In genomic region chr22:36304429-36304828, GRCh38 we compare ENCODE assay signal across 16 cellular contexts. TPM values are rescaled to one million over a fixed set of nuclear protein-coding genes. Genes with fewer than 3 reads are reported as not detected.
DNase-seq lines count a peak whose midpoint lies in the region; ATAC-seq, FAIRE-seq and TF ChIP-seq lines count a peak whose summit lies in the region.
"Had no signal": no experiment of that assay in that cellular context is flagged by ENCODE, and none has a peak within 500 bp of the region (broad histone marks: within the 10 kb centered on the region; RNA-seq: fewer than 3 reads in every experiment).

No MANE protein-coding gene starts in this region.

- H3K4me1 ChIP-seq in GM12878 (ENCODE audit: control insufficient read depth, insufficient read depth, low read length) (no peaks in the 10 kb centered on the region), mucosa of rectum (ENCODE audit: control insufficient read depth in 2 of 2, insufficient read depth in 2 of 2, low read length in 2 of 2) (peaks cover 5 to 16% of the 10 kb centered on the region in 2 donors)
- H3K4me1 ChIP-seq: HAP-1 had no signal

- H3K9ac ChIP-seq in GM12878 (ENCODE audit: control insufficient read depth, insufficient read depth, low read length) (no peak overlapping the region), mucosa of rectum (ENCODE audit: low read depth in 1 of 2, low read length in 2 of 2) (no peak overlapping the region)

- CTCF ChIA-PET in GM12878 (lab: Yijun Ruan, JAX): interaction anchor here (5.4 kb wide), 1 partner anchor 166 kb away, joined by 125 read pairs; no protein-coding TSS in a partner anchor

- H3K36me3 ChIP-seq in GM12878 (ENCODE audit: control insufficient read depth in 2 of 2, insufficient read depth in 2 of 2, low read length in 1 of 2) (peaks cover 35 to 80% of the 10 kb centered on the region in 2 experiments), mucosa of rectum (ENCODE audit: control insufficient read depth in 2 of 2, insufficient read depth in 2 of 2, low read length in 2 of 2) (peaks cover 91 to 94% of the 10 kb centered on the region in 2 donors)

- POLR2A ChIA-PET in GM12878 (lab: Charles Lee): interaction anchor here (1.6 kb wide), 1 partner anchor 28 kb away, joined by 3 read pairs; no protein-coding TSS in a partner anchor

- FAIRE-seq in GM12878 (lab: Jason Lieb, UNC): no peak

- SMC1A ChIA-PET in GM12878 (lab: Charles Lee; ENCODE audit: uncharacterized antibody, unreplicated experiment): no interaction called here

- H3K27me3 ChIP-seq in GM12878 (replicated peaks in 1 of 2; ENCODE audit: control insufficient read depth in 2 of 2, insufficient read depth in 2 of 2, low read length in 1 of 2) (no peaks in the 10 kb centered on the region), mucosa of rectum (ENCODE audit: control insufficient read depth in 2 of 2, insufficient read depth in 2 of 2, low read length in 2 of 2) (no peaks in the 10 kb centered on the region)
- H3K27me3 ChIP-seq: cardiac muscle cell, hepatocyte, Peyer's patch had no signal

- no peak for TF ChIP-seq EP300 in GM12878 (IDR thresholded peaks at IDR 0.05; ENCODE audit: borderline replicate concordance in 1 of 2, control insufficient read depth in 1 of 2, low read depth in 2 of 2, low read length in 2 of 2)

- peak; percentile 58 for TF ChIP-seq POLR2A in GM12878 (IDR thresholded peaks at IDR 0.05; ENCODE audit: low read depth, low read length)

- ATAC-seq in left ventricle myocardium superior (peak; percentile 3), Right ventricle myocardium superior (ENCODE audit: poor library complexity) (no peak), GM12878 (no peak)

- no peaks in the 10 kb centered on the region for H4K20me1 ChIP-seq in GM12878 (ENCODE audit: control insufficient read depth, insufficient read depth)

- no peak overlapping the region for H2AFZ ChIP-seq in GM12878 (ENCODE audit: control insufficient read depth, low read depth, low read length)
- H2AFZ ChIP-seq: hepatocyte had no signal

- H3K4me2 ChIP-seq in GM12878 (ENCODE audit: control insufficient read depth, insufficient read depth): no peak overlapping the region
- H3K4me2 ChIP-seq: hepatocyte had no signal

- H3K79me2 ChIP-seq in GM12878 (ENCODE audit: control insufficient read depth, insufficient read depth, low read length): no peaks in the 10 kb centered on the region

- no peak overlapping the region for H3K27ac ChIP-seq in GM12878 (ENCODE audit: control insufficient read depth, insufficient read depth)
- H3K27ac ChIP-seq in mucosa of rectum (ENCODE audit: low read depth in 2 of 2, low read length in 2 of 2): peak overlapping the region; percentile 5 to 19
- H3K27ac ChIP-seq: cardiac muscle cell, hepatocyte had no signal

- no peak for TF ChIP-seq CTCF in GM12878 (IDR thresholded peaks at IDR 0.05 in 2 of 3, conservative IDR thresholded peaks at IDR 0.05 in 1 of 3; ENCODE audit: control insufficient read depth in 2 of 3, extremely low read depth in 1 of 3, insufficient read depth in 1 of 3, low read depth in 3 of 3, low read length in 3 of 3)

- H3K4me3 ChIP-seq in GM12878: no peak overlapping the region
- no peak overlapping the region for H3K4me3 ChIP-seq in mucosa of rectum (ENCODE audit: low read length in 2 of 2)
- H3K4me3 ChIP-seq: cardiac muscle cell, HAP-1, hepatocyte, Peyer's patch had no signal

- DNase-seq in left ventricle myocardium superior: peak; percentile 28
- DNase-seq in Right ventricle myocardium superior: no peak
- DNase-seq in GM12878 (ENCODE audit: low read depth, low spot score): no peak
- no peak for DNase-seq in foreskin melanocyte
- DNase-seq in NCI-H2107 (lab: John Stamatoyannopoulos, UW): no peak
- no peak for DNase-seq in NCI-H446 treated with DMSO at 0.1 percent for 48 hours (lab: John Stamatoyannopoulos, UW)
- DNase-seq in kidney glomerular epithelial cell (lab: John Stamatoyannopoulos, UW): no peak
- DNase-seq: activated CD4-positive, alpha-beta T cell treated with anti-CD3 and anti-CD28 coated beads for 1 hour; Kasumi-1; NCI-H146; NCI-H524 had no signal

- 90% methylated on average over 10 of the region's 10 CpGs for WGBS in GM12878 (ENCODE audit: insufficient coverage, insufficient replicate concordance, low lambda C conversion rate, missing lambda C conversion rate)

- in situ Hi-C loops in GM12878 (cut with MboI): no loop called here

- RAD21 ChIA-PET in GM12878 (lab: Charles Lee; ENCODE audit: unreplicated experiment): interaction anchor here (9.7 kb wide), 1 partner anchor 166 kb away, joined by 107 read pairs; no protein-coding TSS in a partner anchor

- no peaks in the 10 kb centered on the region for H3K9me3 ChIP-seq in GM12878 (replicated peaks; ENCODE audit: control insufficient read depth, insufficient read depth, low read length)
- H3K9me3 ChIP-seq in mucosa of rectum (ENCODE audit: control insufficient read depth in 2 of 2, low read length in 2 of 2): no peaks in the 10 kb centered on the region
- H3K9me3 ChIP-seq: HAP-1, Peyer's patch had no signal

- intact Hi-C loops in left ventricle myocardium superior (cut with micrococcal nuclease): loop anchor here (5.0 kb wide), 1 partner anchor 168 kb away; no protein-coding TSS in a partner anchor
- intact Hi-C loops in Right ventricle myocardium superior (cut with DNase I): loop anchor here (5.0 kb wide), 1 partner anchor 168 kb away; no protein-coding TSS in a partner anchor
- intact Hi-C loops in GM12878 (cut with micrococcal nuclease; ENCODE audit: unreplicated experiment): no loop called here

- no TSS peak for BruUV-seq in GM12878 (replicated peaks; lab: Mats Ljungman, UMichigan)

- TF ChIP-seq RAD21 in GM12878 (IDR thresholded peaks at IDR 0.05; ENCODE audit: insufficient read depth, low read depth, low read length): no peak

TF ChIP-seq in GM12878, 131 proteins besides CTCF, POLR2A, EP300 and RAD21 (continues in another document):
- no peak for TF ChIP-seq ZNF622 (IDR thresholded peaks at IDR 0.05)
- TF ChIP-seq CREM (IDR thresholded peaks at IDR 0.05; ENCODE audit: low read depth): no peak
- no peak for TF ChIP-seq ZNF687 (IDR thresholded peaks at IDR 0.05)
- no peak for TF ChIP-seq IRF3 (IDR thresholded peaks at IDR 0.05)
- no peak for TF ChIP-seq WRNIP1 (IDR thresholded peaks at IDR 0.05; ENCODE audit: borderline replicate concordance, low read depth, low read length)

RNA-seq across cellular contexts. Expression of gene APOL1, which starts 51.5 kb away (rescaled TPM):
- total RNA-seq in left ventricle myocardium superior: 17.6 TPM
- total RNA-seq in Right ventricle myocardium superior: 16.8 TPM
- total RNA-seq in GM12878 (2013; cell fraction: nucleolus; rRNA removed): 27.2 and 29.3 TPM in 2 replicates
- 13.7 and 14.4 TPM in 2 replicates for total RNA-seq in GM12878 (2014; rRNA removed)
- total RNA-seq in GM12878 (2014; rRNA removed; fragmentation: Illumina TruSeq; extraction: Trizol): 12.6 and 13.1 TPM in 2 replicates
- 27.4 and 28.6 TPM in 2 replicates for total RNA-seq in GM12878 (2021)
- polyA plus RNA-seq in GM12878 (2011; ENCODE audit: low read depth): 63.5 TPM
- 27.2 and 42.0 TPM in 2 replicates for polyA plus RNA-seq in GM12878 (2011; rRNA removed)
- 38.4 and 39.9 TPM in 2 replicates for polyA plus RNA-seq in GM12878 (2011; cell fraction: cytosol; rRNA removed)
- 65.7 and 104 TPM in 2 replicates for polyA plus RNA-seq in GM12878 (2011; cell fraction: nucleus; rRNA removed)
- 68.7 and 73.3 TPM in 2 replicates for polyA plus RNA-seq in GM12878 (2012)
- 20.6 and 25.3 TPM in 2 replicates for polyA plus RNA-seq in GM12878 (2014; fragmentation: Illumina TruSeq; extraction: Trizol)
- polyA plus RNA-seq in GM12878 (2014; fragmentation: Nextera tagmentation; extraction: Ambion mirVana): 10 to 100 TPM in 1 of 2 experiments, 1 to 10 TPM in 1; 9.0 to 10.7 TPM
- polyA plus RNA-seq in GM12878 (2014; rRNA removed): 18.3 and 18.7 TPM in 2 replicates
- 10 to 100 TPM; 17.2 to 18.0 TPM for polyA plus RNA-seq in GM12878 (2016; fragmentation: Nextera tagmentation; extraction: Ambion mirVana)
- 33.8 and 34.1 TPM in 2 replicates for polyA minus RNA-seq in GM12878 (2011; rRNA and poly(A)+ RNA removed)
- polyA minus RNA-seq in GM12878 (2011; cell fraction: cytosol; rRNA and poly(A)+ RNA removed): 11.8 and 16.4 TPM in 2 replicates
- polyA minus RNA-seq in GM12878 (2011; cell fraction: nucleus; rRNA and poly(A)+ RNA removed): 15.2 and 21.3 TPM in 2 replicates
- total RNA-seq: cardiac muscle cell had no signal
